Comparison of ENCODE assay signal across 8 cellular contexts in the genomic region with DNA sequence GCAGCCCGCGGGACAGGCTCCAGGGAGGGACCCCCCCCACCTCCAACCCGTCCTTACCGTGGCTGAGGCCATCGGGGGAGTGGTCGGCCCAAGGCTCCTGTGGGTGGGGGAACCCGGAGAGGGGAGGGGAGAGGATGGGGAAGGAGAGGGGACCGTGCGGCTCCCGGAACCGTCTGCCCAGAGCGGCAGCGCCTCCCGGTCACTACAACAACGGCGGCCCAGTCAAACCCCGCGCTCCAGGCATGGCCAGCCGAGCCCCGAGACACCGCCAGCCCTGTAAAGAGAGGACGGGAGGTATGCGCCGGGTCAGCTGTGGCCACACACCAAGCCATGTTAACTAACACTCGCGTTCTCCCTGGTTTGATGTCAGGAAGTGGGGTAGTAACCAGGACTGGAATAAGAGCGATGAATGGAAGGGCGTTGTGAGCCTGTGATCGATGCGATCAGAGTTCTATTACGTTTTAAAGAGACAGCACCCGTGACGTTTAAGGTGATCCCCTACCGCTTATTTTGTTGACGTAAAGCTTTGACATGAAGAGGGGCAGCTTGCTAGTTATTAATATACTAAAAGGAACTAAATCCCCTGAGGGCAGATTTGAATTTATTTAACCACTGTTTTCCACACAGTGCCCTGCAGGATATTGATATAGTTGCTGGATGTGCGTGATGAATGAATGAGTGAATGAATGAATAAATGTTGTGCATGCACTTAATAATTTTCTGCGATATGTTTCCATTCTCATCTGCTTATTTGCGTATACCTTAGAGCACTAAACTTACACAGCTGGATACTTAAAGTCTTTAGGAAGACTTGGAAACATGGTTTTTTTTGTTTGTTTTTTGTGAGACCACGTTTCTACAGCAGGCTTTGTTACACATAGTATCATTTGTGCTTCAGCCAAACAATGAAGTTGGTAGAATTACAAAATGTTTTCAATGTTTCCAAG. TPM values are rescaled to one million over a fixed set of nuclear protein-coding genes. Genes with fewer than 3 reads are reported as not detected.
DNase-seq lines count a peak whose midpoint lies in the region; ATAC-seq and TF ChIP-seq lines count a peak whose summit lies in the region.

POC1B (minus strand) TSS at position 224 of the 947 bp plus-strand sequence; CDS start at position 72, 152 bp downstream.

- peak within 1 kb of the TSS; percentile 94 for H3K4me3 Mint-ChIP-seq in activated naive CD4-positive, alpha-beta T cell treated with anti-CD3 and anti-CD28 coated beads for 36 hours

- H3K9me3 ChIP-seq in gastroesophageal sphincter (no peaks in the 10 kb centered on the region), neuron (ENCODE audit: low read length) (no peaks in the 10 kb centered on the region), subcutaneous abdominal adipose tissue (ENCODE audit: control insufficient read depth in 5 of 5, low read length in 5 of 5) (no peaks in the 10 kb centered on the region)

- no peaks in the 10 kb centered on the region for H3K36me3 ChIP-seq in GM06990 (ENCODE audit: control insufficient read depth, insufficient read depth, low read length)
- no peaks in the 10 kb centered on the region for H3K36me3 ChIP-seq in gastroesophageal sphincter
- peaks cover 5% of the 10 kb centered on the region for H3K36me3 ChIP-seq in neuron (ENCODE audit: insufficient read depth, low read length)
- H3K36me3 ChIP-seq in subcutaneous abdominal adipose tissue (ENCODE audit: control insufficient read depth in 5 of 5, insufficient read depth in 5 of 5, low read length in 5 of 5): peaks cover 0 to 2% (median 0%) of the 10 kb centered on the region in 5 donors

- H3K4me3 ChIP-seq in GM06990 (replicated peaks; ENCODE audit: low read depth, low read length): peak within 1 kb of the TSS; percentile 89
- peak within 1 kb of the TSS; percentile 62 to 98 for H3K4me3 ChIP-seq in gastroesophageal sphincter
- H3K4me3 ChIP-seq in neuron (ENCODE audit: low read length): peak within 1 kb of the TSS; percentile 72
- H3K4me3 ChIP-seq in subcutaneous abdominal adipose tissue (ENCODE audit: low read depth in 1 of 5, low read length in 5 of 5): peak within 1 kb of the TSS; percentile 82 to 99 (median 97)

- intact Hi-C loops in activated naive CD4-positive, alpha-beta T cell treated with anti-CD3 and anti-CD28 coated beads for 36 hours (cut with micrococcal nuclease): loop anchor here (1.0 to 2.0 kb wide), 7 partner anchors 127 to 1384 kb away; partner anchors contain the start of genes CEP290, DUSP6 and TMTC3

- no peaks in the 10 kb centered on the region for H3K27me3 ChIP-seq in GM06990 (replicated peaks; ENCODE audit: control insufficient read depth, insufficient read depth, low read length)
- H3K27me3 ChIP-seq in gastroesophageal sphincter: no peaks in the 10 kb centered on the region
- H3K27me3 ChIP-seq in neuron (ENCODE audit: insufficient read depth, low read length): no peaks in the 10 kb centered on the region
- no peaks in the 10 kb centered on the region for H3K27me3 ChIP-seq in subcutaneous abdominal adipose tissue (ENCODE audit: control insufficient read depth in 5 of 5, insufficient read depth in 4 of 5, low read length in 5 of 5)

- H2AFZ ChIP-seq in neuron (ENCODE audit: low read depth, low read length): peak within 1 kb of the TSS; percentile 93

- H3K36me3 Mint-ChIP-seq in activated naive CD4-positive, alpha-beta T cell treated with anti-CD3 and anti-CD28 coated beads for 36 hours (ENCODE audit: low read depth): peaks cover 15% of the 10 kb centered on the region

- H3K27ac Mint-ChIP-seq in activated naive CD4-positive, alpha-beta T cell treated with anti-CD3 and anti-CD28 coated beads for 36 hours: peak within 1 kb of the TSS; percentile 93

- peak; percentile 88 for DNase-seq in GM06990 (ENCODE audit: extremely low read depth, insufficient read length)
- DNase-seq in NAMALWA (ENCODE audit: low spot score): peak; percentile 88
- peak; percentile 93 for DNase-seq in SK-N-DZ (ENCODE audit: low spot score)
- peak; percentile 76 for DNase-seq in activated naive CD4-positive, alpha-beta T cell treated with anti-CD3 and anti-CD28 coated beads for 36 hours

- ATAC-seq in HG02571 (IDR thresholded peaks at IDR 0.05; ENCODE audit: unreplicated experiment) (peak; percentile 72), gastroesophageal sphincter (peak; percentile 74)

- H3K4me1 Mint-ChIP-seq in activated naive CD4-positive, alpha-beta T cell treated with anti-CD3 and anti-CD28 coated beads for 36 hours (ENCODE audit: low read depth): peaks cover 40% of the 10 kb centered on the region

- peak; percentile 24 to 39 for TF ChIP-seq POLR2A in gastroesophageal sphincter (IDR thresholded peaks at IDR 0.05)

- peak within 1 kb of the TSS; percentile 59 to 95 (median 92) for H3K27ac ChIP-seq in gastroesophageal sphincter
- H3K27ac ChIP-seq in subcutaneous abdominal adipose tissue (ENCODE audit: low read depth, low read length): peak within 1 kb of the TSS; percentile 92

- TF ChIP-seq CTCF in GM06990 (IDR thresholded peaks at IDR 0.05; ENCODE audit: insufficient read depth, low read length, poor library complexity, severe bottlenecking) (no peak), gastroesophageal sphincter (IDR thresholded peaks at IDR 0.05) (peak in 1 of 4 experiments; percentile 1)

- no peak for TF ChIP-seq EP300 in gastroesophageal sphincter (IDR thresholded peaks at IDR 0.05)

- H3K27me3 Mint-ChIP-seq in activated naive CD4-positive, alpha-beta T cell treated with anti-CD3 and anti-CD28 coated beads for 36 hours (ENCODE audit: low read depth): no peaks in the 10 kb centered on the region

- peak within 1 kb of the TSS; percentile 93 to 96 (median 94) for H3K9ac ChIP-seq in subcutaneous abdominal adipose tissue (ENCODE audit: low read length in 5 of 5)

- no peaks in the 10 kb centered on the region for H3K9me3 Mint-ChIP-seq in activated naive CD4-positive, alpha-beta T cell treated with anti-CD3 and anti-CD28 coated beads for 36 hours

- H3K4me1 ChIP-seq in gastroesophageal sphincter: peaks cover 0 to 61% (median 29%) of the 10 kb centered on the region in 3 donors
- H3K4me1 ChIP-seq in neuron (ENCODE audit: insufficient read depth, low read length): peaks cover 11% of the 10 kb centered on the region
- H3K4me1 ChIP-seq in subcutaneous abdominal adipose tissue (ENCODE audit: control insufficient read depth in 5 of 5, insufficient read depth in 5 of 5, low read length in 5 of 5): peaks cover 2 to 45% (median 41%) of the 10 kb centered on the region in 5 donors

- 3 to 9% methylated on average over 4 to 15 of the region's 39 CpGs for WGBS in gastroesophageal sphincter (ENCODE audit: low coverage in 1 of 2), 2 donors

- CTCF ChIA-PET in activated naive CD4-positive, alpha-beta T cell treated with anti-CD3 and anti-CD28 coated beads for 36 hours (lab: Charles Lee): interaction anchor here (0.5 to 7.9 kb wide), 7 partner anchors 55 to 511 kb away, joined by 3 to 67 read pairs (median 4); no protein-coding TSS in a partner anchor

RNA-seq across cellular contexts. Expression of gene POC1B, which starts in this region (rescaled TPM):
- polyA plus RNA-seq in SK-N-DZ (2014; cell fraction: cytosol; rRNA removed): 19.5 and 23.9 TPM in 2 replicates
- polyA plus RNA-seq in SK-N-DZ (2014; cell fraction: nucleus; rRNA removed): 17.4 and 28.5 TPM in 2 replicates
- total RNA-seq in activated naive CD4-positive, alpha-beta T cell treated with anti-CD3 and anti-CD28 coated beads for 36 hours: 10 to 100 TPM; 22.8 to 25.7 TPM
- 10 to 100 TPM; 17.6 to 35.2 (median 23.8) TPM for total RNA-seq in gastroesophageal sphincter

Comparison
In these comparisons a context has a peak if more than half of its experiments do, and no peak if none do; other contexts are left out.
1. Peak in every context shown above with its lines: DNase-seq, ATAC-seq, H3K4me3 ChIP-seq and H3K27ac ChIP-seq.